14 cellular contexts compared by ENCODE assay signal in the genomic region with DNA sequence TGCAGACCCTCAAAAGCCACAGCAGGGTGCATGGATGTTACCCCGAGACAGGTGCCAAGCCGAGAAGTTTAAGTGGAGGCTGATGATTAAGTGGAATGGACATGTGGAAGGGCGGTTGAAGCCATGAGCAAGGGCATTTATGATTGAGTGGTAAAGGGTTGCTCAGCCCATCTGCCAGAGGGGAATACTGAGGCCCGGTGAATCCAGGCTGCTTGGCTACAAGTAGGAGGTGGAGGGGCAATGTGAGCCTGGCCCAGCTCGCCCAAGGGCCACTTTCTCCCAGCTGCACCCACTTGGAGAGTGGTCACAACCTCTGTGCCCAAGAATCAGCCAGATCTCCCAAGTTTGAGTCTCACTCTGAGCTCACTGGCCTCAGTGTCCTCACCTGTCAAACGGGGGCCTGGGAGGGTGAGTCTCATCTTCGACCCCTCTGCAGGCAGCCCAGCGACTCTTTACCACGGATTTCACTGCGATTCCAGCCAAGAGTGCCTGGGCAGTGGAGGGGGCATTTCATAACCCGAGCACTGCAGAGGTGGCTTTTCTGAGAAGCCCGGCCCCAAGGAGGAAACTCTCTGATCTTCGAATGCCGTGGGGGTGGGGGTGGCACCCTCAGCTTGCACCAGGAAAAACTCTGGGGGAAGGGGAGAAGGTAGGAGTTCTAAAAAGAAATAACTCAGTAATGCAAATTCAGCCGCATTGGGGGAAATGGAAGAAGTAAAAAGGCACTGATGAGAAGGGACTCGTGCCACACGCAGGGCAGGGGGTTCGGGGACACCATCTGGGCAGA.
DNase-seq lines count a peak whose midpoint lies in the region; ATAC-seq and TF ChIP-seq lines count a peak whose summit lies in the region.
"Had no signal": no experiment of that assay in that cellular context is flagged by ENCODE, and none has a peak within 500 bp of the region (broad histone marks: within the 10 kb centered on the region; RNA-seq: fewer than 3 reads in every experiment).

No MANE protein-coding gene starts in this region.

- H3K27ac ChIP-seq in OCI-LY7 (ENCODE audit: low read depth, low read length, poor library complexity, severe bottlenecking): no peak overlapping the region
- H3K27ac ChIP-seq: colonic mucosa, SJSA1 had no signal

- H3K36me3 Mint-ChIP-seq in activated T-cell treated with anti-CD3 and anti-CD28 coated beads, Interleukin-2, amount 50 U/mL, for 72 hours (ENCODE audit: insufficient read depth in 2 of 2): peaks cover 0 to 1% of the 10 kb centered on the region in 2 donors
- no peaks in the 10 kb centered on the region for H3K36me3 Mint-ChIP-seq in dendritic cell treated with granulocyte-macrophage colony-stimulating factor and Interleukin-4, amounts not matched to agents 40 ng/mL and 50 ng/mL, for 4 days (ENCODE audit: low read depth)
- H3K36me3 Mint-ChIP-seq in stimulated activated effector memory CD8-positive, alpha-beta T cell treated with anti-CD3 and anti-CD28 coated beads, Interleukin-12 subunit alpha, Interleukin-12 subunit beta, amount 100 ng/mL, for 72 hours: peaks cover 5% of the 10 kb centered on the region

- peaks cover 29% of the 10 kb centered on the region for H3K27me3 Mint-ChIP-seq in activated T-cell treated with anti-CD3 and anti-CD28 coated beads, Interleukin-2, amount 50 U/mL, for 72 hours (ENCODE audit: low read depth)
- H3K27me3 Mint-ChIP-seq in dendritic cell treated with granulocyte-macrophage colony-stimulating factor and Interleukin-4, amounts not matched to agents 40 ng/mL and 50 ng/mL, for 4 days: peaks cover 23% of the 10 kb centered on the region

- H3K79me2 ChIP-seq in OCI-LY7 (ENCODE audit: insufficient read depth, low read depth, low read length): no peaks in the 10 kb centered on the region

- CTCF ChIA-PET in OCI-LY7 (lab: Charles Lee; ENCODE audit: unreplicated experiment): interaction anchor here (1.4 kb wide), 1 partner anchor 121 kb away, joined by 3 read pairs; no protein-coding TSS in a partner anchor

- no peak overlapping the region for H3K27ac Mint-ChIP-seq in activated T-cell treated with anti-CD3 and anti-CD28 coated beads, Interleukin-2, amount 50 U/mL, for 72 hours
- H3K27ac Mint-ChIP-seq in dendritic cell treated with granulocyte-macrophage colony-stimulating factor and Interleukin-4, amounts not matched to agents 40 ng/mL and 50 ng/mL, for 4 days: peak overlapping the region; percentile 79
- peak overlapping the region; percentile 60 for H3K27ac Mint-ChIP-seq in stimulated activated effector memory CD8-positive, alpha-beta T cell treated with anti-CD3 and anti-CD28 coated beads, Interleukin-12 subunit alpha, Interleukin-12 subunit beta, amount 100 ng/mL, for 72 hours

- no peak for ATAC-seq in activated T-cell treated with anti-CD3 and anti-CD28 coated beads, Interleukin-2, amount 50 U/mL, for 72 hours (replicated peaks in 1 of 2)
- ATAC-seq in stimulated activated effector memory CD8-positive, alpha-beta T cell treated with anti-CD3 and anti-CD28 coated beads, Interleukin-12 subunit alpha, Interleukin-12 subunit beta, amount 100 ng/mL, for 72 hours: no peak
- no peak for ATAC-seq in HG02885 (IDR thresholded peaks at IDR 0.05; ENCODE audit: poor library complexity, unreplicated experiment)

- H3K9me2 ChIP-seq in OCI-LY7 (ENCODE audit: insufficient read depth, low read length): no peaks in the 10 kb centered on the region

- no peaks in the 10 kb centered on the region for H3K9me3 ChIP-seq in OCI-LY7 (ENCODE audit: low read length)
- H3K9me3 ChIP-seq: colonic mucosa, SJSA1, tibial nerve had no signal

- no peaks in the 10 kb centered on the region for H3K36me3 ChIP-seq in OCI-LY7 (ENCODE audit: insufficient read depth, low read length)
- H3K36me3 ChIP-seq: colonic mucosa, SJSA1, tibial nerve had no signal

- H3K4me3 Mint-ChIP-seq in activated T-cell treated with anti-CD3 and anti-CD28 coated beads, Interleukin-2, amount 50 U/mL, for 72 hours: peak overlapping the region; percentile 13 to 22
- peak overlapping the region; percentile 31 for H3K4me3 Mint-ChIP-seq in dendritic cell treated with granulocyte-macrophage colony-stimulating factor and Interleukin-4, amounts not matched to agents 40 ng/mL and 50 ng/mL, for 4 days
- H3K4me3 Mint-ChIP-seq in stimulated activated effector memory CD8-positive, alpha-beta T cell treated with anti-CD3 and anti-CD28 coated beads, Interleukin-12 subunit alpha, Interleukin-12 subunit beta, amount 100 ng/mL, for 72 hours: no peak overlapping the region

- TF ChIP-seq CTCF in OCI-LY7 (conservative IDR thresholded peaks at IDR 0.05; ENCODE audit: low read length): no peak

- H3K9me3 Mint-ChIP-seq in activated T-cell treated with anti-CD3 and anti-CD28 coated beads, Interleukin-2, amount 50 U/mL, for 72 hours: no peaks in the 10 kb centered on the region
- H3K9me3 Mint-ChIP-seq in dendritic cell treated with granulocyte-macrophage colony-stimulating factor and Interleukin-4, amounts not matched to agents 40 ng/mL and 50 ng/mL, for 4 days: no peaks in the 10 kb centered on the region
- no peaks in the 10 kb centered on the region for H3K9me3 Mint-ChIP-seq in stimulated activated effector memory CD8-positive, alpha-beta T cell treated with anti-CD3 and anti-CD28 coated beads, Interleukin-12 subunit alpha, Interleukin-12 subunit beta, amount 100 ng/mL, for 72 hours

- H2AFZ ChIP-seq in OCI-LY7 (ENCODE audit: low read length): peak overlapping the region; percentile 7; the same call in 1 of the 2 replicates

- no peaks in the 10 kb centered on the region for H4K20me1 ChIP-seq in OCI-LY7 (ENCODE audit: insufficient read depth, low read length)

- intact Hi-C loops in OCI-LY7 (cut with micrococcal nuclease; ENCODE audit: unreplicated experiment): loop anchor here (2.0 kb wide), 1 partner anchor 65 kb away; no protein-coding TSS in a partner anchor
- intact Hi-C loops in dendritic cell treated with granulocyte-macrophage colony-stimulating factor and Interleukin-4, amounts not matched to agents 40 ng/mL and 50 ng/mL, for 4 days (cut with micrococcal nuclease): loop anchor here (5.0 kb wide), 1 partner anchor 66 kb away; no protein-coding TSS in a partner anchor

- POLR2A ChIA-PET in OCI-LY7 (lab: Charles Lee): interaction anchor here (0.8 to 1.2 kb wide), 2 partner anchors 30 to 114 kb away, joined by 3 read pairs; no protein-coding TSS in a partner anchor

- BruUV-seq in OCI-LY7 (replicated peaks; lab: Mats Ljungman, UMichigan): no TSS peak

- peak overlapping the region; percentile 12 for H3K4me3 ChIP-seq in OCI-LY7 (ENCODE audit: low read depth, low read length, poor library complexity, severe bottlenecking)
- H3K4me3 ChIP-seq: colonic mucosa, SJSA1, tibial nerve had no signal

- H3K4me1 ChIP-seq in OCI-LY7 (ENCODE audit: insufficient read depth, low read length, poor library complexity, severe bottlenecking): peaks cover 76% of the 10 kb centered on the region
- H3K4me1 ChIP-seq: colonic mucosa, SJSA1 had no signal

- H3K4me1 Mint-ChIP-seq in activated T-cell treated with anti-CD3 and anti-CD28 coated beads, Interleukin-2, amount 50 U/mL, for 72 hours (ENCODE audit: low read depth): peaks cover 47% of the 10 kb centered on the region
- peaks cover 62% of the 10 kb centered on the region for H3K4me1 Mint-ChIP-seq in dendritic cell treated with granulocyte-macrophage colony-stimulating factor and Interleukin-4, amounts not matched to agents 40 ng/mL and 50 ng/mL, for 4 days (ENCODE audit: low read depth)
- H3K4me1 Mint-ChIP-seq in stimulated activated effector memory CD8-positive, alpha-beta T cell treated with anti-CD3 and anti-CD28 coated beads, Interleukin-12 subunit alpha, Interleukin-12 subunit beta, amount 100 ng/mL, for 72 hours: peaks cover 52% of the 10 kb centered on the region

- no peak for DNase-seq in activated T-cell treated with anti-CD3 and anti-CD28 coated beads, Interleukin-2, amount 50 U/mL, for 72 hours
- no peak for DNase-seq in activated T-cell treated with anti-CD3 and anti-CD28 coated beads, Interleukin-2, amount 50 U/mL, for 1 hour
- DNase-seq in OCI-LY7 (ENCODE audit: low spot score) (no peak), NCI-H345 treated with DMSO at 0.1 percent for 48 hours (lab: John Stamatoyannopoulos, UW; ENCODE audit: unreplicated experiment) (no peak), cerebellum (ENCODE audit: low spot score) (no peak)
- no peak for DNase-seq in stimulated activated effector memory CD8-positive, alpha-beta T cell treated with anti-CD3 and anti-CD28 coated beads, Interleukin-12 subunit alpha, Interleukin-12 subunit beta, amount 100 ng/mL, for 72 hours (ENCODE audit: low spot score in 2 of 2)
- DNase-seq: activated CD4-positive, CD25-positive, alpha-beta regulatory T cell treated with anti-CD3 and anti-CD28 coated beads, Interleukin-2, amount 50 U/mL, for 72 hours; activated gamma-delta T cell treated with Interleukin-2 at 50 U/mL for 16 hours; nucleus accumbens had no signal

- H3K4me2 ChIP-seq in OCI-LY7 (ENCODE audit: low read length): peak overlapping the region; percentile 71
